8 cellular contexts compared by ENCODE assay signal in the genomic region with DNA sequence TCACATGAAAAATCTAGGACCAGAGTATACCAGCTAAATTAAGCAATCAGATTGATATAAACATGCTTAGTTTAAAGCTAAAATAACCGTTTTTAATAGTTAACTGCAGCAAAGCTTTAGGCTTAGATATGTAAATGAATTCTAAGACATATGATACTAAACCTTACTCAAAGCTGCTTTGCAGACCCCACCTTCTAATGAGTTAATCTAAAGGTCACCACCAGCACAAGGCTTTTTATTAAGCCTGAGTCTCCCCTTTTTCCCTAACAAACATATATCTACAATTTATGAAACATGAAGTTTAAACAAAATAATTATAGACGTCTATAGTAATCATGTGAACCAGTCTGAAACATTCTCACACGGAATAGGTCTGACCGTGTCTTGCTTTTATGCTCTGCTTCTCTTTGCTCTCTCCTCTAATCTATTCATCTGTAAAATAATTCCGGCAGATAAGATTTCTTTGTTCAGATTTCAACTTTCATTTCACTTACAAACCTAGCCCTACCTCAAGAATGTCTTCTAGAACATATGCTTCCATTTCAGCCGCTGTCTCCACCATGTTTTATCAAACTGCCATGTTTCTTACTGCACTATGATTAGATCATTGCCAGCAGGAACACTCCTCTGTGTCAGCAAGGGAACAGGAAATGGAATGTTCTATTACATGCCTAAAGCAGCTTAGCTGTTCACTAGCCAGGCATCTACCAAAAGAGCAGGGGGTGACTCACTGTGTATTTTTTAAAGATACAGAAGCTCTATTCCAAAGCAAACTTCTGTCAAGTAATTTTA. TPM values are rescaled to one million over a fixed set of nuclear protein-coding genes. Genes with fewer than 3 reads are reported as not detected.
DNase-seq lines count a peak whose midpoint lies in the region; ATAC-seq and TF ChIP-seq lines count a peak whose summit lies in the region.

No MANE protein-coding gene starts in this region.

- intact Hi-C loops in ovary (cut with DNase I) = no loop called here

- TF ChIP-seq CTCF in gastroesophageal sphincter (IDR thresholded peaks at IDR 0.05) (no peak), ovary (IDR thresholded peaks at IDR 0.05) (no peak)

- H3K9me3 ChIP-seq in gastroesophageal sphincter (no peaks in the 10 kb centered on the region), ovary (no peaks in the 10 kb centered on the region)

- H3K4me1 ChIP-seq in gastroesophageal sphincter (peaks cover 9 to 55% (median 10%) of the 10 kb centered on the region in 3 donors), ovary (ENCODE audit: insufficient read depth) (peaks cover 2% of the 10 kb centered on the region)

- H3K4me3 ChIP-seq in gastroesophageal sphincter (peak overlapping the region; percentile 46 to 91), ovary (peak overlapping the region; percentile 41), H7 (ENCODE audit: insufficient read depth, low read depth, low read length) (no peak overlapping the region; the same call in 1 of the 2 replicates)

- TF ChIP-seq POLR2A in gastroesophageal sphincter (IDR thresholded peaks at IDR 0.05) (no peak), ovary (IDR thresholded peaks at IDR 0.05) (peak; percentile 12)

- DNase-seq in G401 (ENCODE audit: low spot score) = peak; percentile 94
- peak; percentile 20 for DNase-seq in HuH-7.5 (ENCODE audit: low spot score)
- DNase-seq in OCI-M1 (lab: John Stamatoyannopoulos, UW) = peak; percentile 95
- DNase-seq in activated naive CD4-positive, alpha-beta T cell (lab: John Stamatoyannopoulos, UW) = peak in 3 of 4 experiments; percentile 2 to 11 (median 2)
- peak in 4 of 5 donors; percentile 31 to 62 (median 35) for DNase-seq in ovary
- DNase-seq in H7 = no peak

- H3K27ac ChIP-seq in gastroesophageal sphincter (peak overlapping the region; percentile 77 to 92 (median 84)), ovary (no peak overlapping the region)

- in situ Hi-C loops in G401 (cut with HindIII; ENCODE audit: low sequenced_read_pairs) = no loop called here

- ATAC-seq in GM21619 (IDR thresholded peaks at IDR 0.05; ENCODE audit: unreplicated experiment) (peak; percentile 99), gastroesophageal sphincter (peak; percentile 100)

- 2% methylated on average over 6 of the region's 6 CpGs for WGBS in gastroesophageal sphincter (ENCODE audit: low coverage in 1 of 2), 2 donors
- WGBS in ovary, 3 donors = 1 to 5% (median 3%) methylated on average over 6 of the region's 6 CpGs

- no peak for TF ChIP-seq EP300 in gastroesophageal sphincter (IDR thresholded peaks at IDR 0.05)
- no peak for TF ChIP-seq EP300 in ovary (IDR thresholded peaks at IDR 0.05)

- no peaks in the 10 kb centered on the region for H3K27me3 ChIP-seq in gastroesophageal sphincter
- H3K27me3 ChIP-seq in ovary = no peaks in the 10 kb centered on the region
- no peaks in the 10 kb centered on the region for H3K27me3 ChIP-seq in H7 (ENCODE audit: control insufficient read depth, insufficient read depth, low read length)

- H3K36me3 ChIP-seq in gastroesophageal sphincter (no peaks in the 10 kb centered on the region), ovary (no peaks in the 10 kb centered on the region), H7 (replicated peaks; ENCODE audit: control insufficient read depth, insufficient read depth, low read length) (no peaks in the 10 kb centered on the region)

RNA-seq across cellular contexts. Expression of gene ANKRD17, which starts 35.9 kb away (rescaled TPM):
- 38.7 and 50.5 TPM in 2 replicates for total RNA-seq in G401 (2014; rRNA removed; shearing (Covaris generic))
- total RNA-seq in gastroesophageal sphincter = 10 to 100 TPM; 46.8 to 68.5 (median 59.1) TPM
- 10 to 100 TPM; 23.0 to 59.7 (median 49.7) TPM for total RNA-seq in ovary
- 10 to 100 TPM; 13.2 to 36.9 TPM for polyA plus RNA-seq in ovary
- 40.5 and 41.3 TPM in 2 replicates for total RNA-seq in H7 (2014; rRNA removed; shearing (Covaris generic))

Comparison
In these comparisons a context has a peak if more than half of its experiments do, and no peak if none do; other contexts are left out.
1. H3K27ac ChIP-seq: peak in gastroesophageal sphincter (4 of 4); none in ovary (0 of 2).